20 cellular contexts compared by ENCODE assay signal in the genomic region with DNA sequence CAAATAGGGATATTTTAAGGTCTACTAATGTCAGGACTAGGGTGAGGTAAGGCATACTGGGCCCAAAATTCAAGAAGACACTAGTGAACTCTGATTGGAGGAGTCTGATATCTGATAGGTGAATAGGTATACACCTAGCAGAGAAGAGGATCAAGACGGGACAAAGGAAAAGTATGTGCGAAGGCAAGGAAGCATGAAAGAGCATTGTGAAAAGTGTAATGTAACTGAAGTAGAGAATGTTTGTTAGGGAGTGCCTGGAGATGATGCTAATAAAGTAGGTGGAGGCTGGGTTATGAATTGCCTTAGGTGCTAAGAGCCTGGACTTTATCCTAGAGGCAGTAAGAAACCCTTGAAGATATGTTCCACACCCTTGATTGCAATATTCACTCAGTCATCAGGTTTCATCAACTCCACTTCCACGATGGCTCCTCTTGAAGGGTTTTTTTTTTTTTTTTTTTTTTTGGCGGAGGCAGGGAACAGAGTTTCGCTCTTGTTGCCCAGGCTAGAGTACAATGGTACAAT.
"Had no signal": no experiment of that assay in that cellular context is flagged by ENCODE, and none has a peak within 500 bp of the region (broad histone marks: within the 10 kb centered on the region; RNA-seq: fewer than 3 reads in every experiment).

No MANE protein-coding gene starts in this region.

- H3K9me3 ChIP-seq: ovary, right atrium auricular region, sigmoid colon, stomach had no signal

- H3K4me3 ChIP-seq: lung, neural progenitor cell, ovary, right atrium auricular region, sigmoid colon, skin epidermis, stomach had no signal

- H3K27ac ChIP-seq: neural progenitor cell, ovary, right atrium auricular region, sigmoid colon, skin epidermis, stomach had no signal

- H2AFZ ChIP-seq: neural progenitor cell had no signal

- DNase-seq: cerebellar nuclear complex; dermis blood vessel endothelial cell; effector CD4-positive, alpha-beta T cell; endodermal cell; kidney; left cardiac atrium; left ventricle myocardium superior; mesenchymal stem cell; nucleus accumbens; ovary; sigmoid colon; stimulated activated CD4-positive, alpha-beta T cell treated with anti-CD3 and anti-CD28 coated beads, Interleukin-12 subunit alpha, Interleukin-12 subunit beta, amount 100 ng/mL, for 4 hours; stimulated activated naive CD4-positive, alpha-beta T cell; substantia nigra had no signal

- H3K27me3 ChIP-seq: neural progenitor cell, ovary, right atrium auricular region, sigmoid colon, stomach had no signal

- H3K9ac ChIP-seq: neural progenitor cell had no signal

- ATAC-seq: left cardiac atrium; left ventricle myocardium superior; natural killer cell treated with Interleukin-12 subunit alpha and Interleukin-12 subunit beta and Interleukin-15 and Interleukin-18, amount 100 ng/mL, for 72 hours had no signal

- H3K4me2 ChIP-seq: neural progenitor cell had no signal

- H3K4me1 ChIP-seq: neural progenitor cell, right atrium auricular region, sigmoid colon, stomach had no signal

- H3K36me3 ChIP-seq: neural progenitor cell, ovary, right atrium auricular region, sigmoid colon, stomach had no signal
